Comparison of ENCODE assay signal across 16 cellular contexts in genomic region chr10:33306756-33307519, GRCh38. TPM values are rescaled to one million over a fixed set of nuclear protein-coding genes. Genes with fewer than 3 reads are reported as not detected.
DNase-seq lines count a peak whose midpoint lies in the region; ATAC-seq, FAIRE-seq and TF ChIP-seq lines count a peak whose summit lies in the region.
"Had no signal": no experiment of that assay in that cellular context is flagged by ENCODE, and none has a peak within 500 bp of the region (broad histone marks: within the 10 kb centered on the region; RNA-seq: fewer than 3 reads in every experiment).

No MANE protein-coding gene starts in this region.

- no peak overlapping the region for H3K4ac ChIP-seq in IMR-90 (ENCODE audit: low read depth, low read length)

- H3K79me1 ChIP-seq in IMR-90 (ENCODE audit: low read depth in 1 of 2, low read length in 2 of 2) = peaks cover 41 to 63% of the 10 kb centered on the region in 2 experiments

- H4K20me1 ChIP-seq in IMR-90 (ENCODE audit: insufficient read depth, low read length) = no peaks in the 10 kb centered on the region
- H4K20me1 ChIP-seq in endothelial cell of umbilical vein (replicated peaks; ENCODE audit: control insufficient read depth, extremely low read depth, insufficient read depth, low read length) = no peaks in the 10 kb centered on the region
- H4K20me1 ChIP-seq: BLaER1 had no signal

- H4K8ac ChIP-seq in IMR-90 (ENCODE audit: low read depth in 2 of 2, low read length in 2 of 2) = 0 out of 4 replicates have a peak overlapping the region, but pooled peaks of 1 of the 2 experiments have one; percentile 0

- no peak overlapping the region for H2BK15ac ChIP-seq in IMR-90 (ENCODE audit: low read depth, low read length)

- H3K18ac ChIP-seq in IMR-90 (ENCODE audit: low read depth, low read length) = peak overlapping the region; percentile 39; the same call in 1 of the 2 replicates

- no peak for TF ChIP-seq POLR2A in IMR-90 (IDR thresholded peaks at IDR 0.05; ENCODE audit: low read depth, low read length)
- TF ChIP-seq POLR2A in endothelial cell of umbilical vein (IDR thresholded peaks at IDR 0.05; ENCODE audit: low read depth, low read length) = no peak
- no peak for TF ChIP-seq POLR2A in testis (IDR thresholded peaks at IDR 0.05)

- H2AK5ac ChIP-seq in IMR-90 (ENCODE audit: low read depth, low read length) = no peak overlapping the region

- no peak overlapping the region for H2AK9ac ChIP-seq in IMR-90 (replicated peaks; ENCODE audit: low read depth, low read length, poor library complexity)

- H3K27ac ChIP-seq in IMR-90 (ENCODE audit: insufficient read depth, low read length) (peak overlapping the region; percentile 45; the same call in 1 of the 2 replicates), endothelial cell of umbilical vein (ENCODE audit: insufficient read depth, low read depth, low read length) (no peak overlapping the region), mesodermal cell (ENCODE audit: low read depth, low read length, severe bottlenecking) (peak overlapping the region; percentile 51), testis (no peak overlapping the region)
- H3K27ac ChIP-seq: BLaER1, SJSA1, vagina had no signal

- H3K9me1 ChIP-seq in IMR-90 (ENCODE audit: insufficient read depth, low read length) (peaks cover 5% of the 10 kb centered on the region; the same call in 1 of the 2 replicates), endothelial cell of umbilical vein (replicated peaks; ENCODE audit: control insufficient read depth, extremely low read depth, insufficient read depth, low read length) (no peaks in the 10 kb centered on the region)

- H3K27me3 ChIP-seq in IMR-90 (ENCODE audit: control insufficient read depth, insufficient read depth, low read length) (no peaks in the 10 kb centered on the region), endothelial cell of umbilical vein (ENCODE audit: control insufficient read depth in 2 of 2, insufficient read depth in 2 of 2, low read length in 2 of 2) (no peaks in the 10 kb centered on the region), testis (no peaks in the 10 kb centered on the region)
- H3K27me3 ChIP-seq: BLaER1, SJSA1, vagina had no signal

- peak overlapping the region; percentile 19 for H4K5ac ChIP-seq in IMR-90 (ENCODE audit: low read depth, low read length)

- H3K79me2 ChIP-seq in endothelial cell of umbilical vein (ENCODE audit: control insufficient read depth, insufficient read depth, low read length) = peaks cover 92% of the 10 kb centered on the region

- peak overlapping the region; percentile 30; the same call in 1 of the 2 replicates for H3K4me2 ChIP-seq in IMR-90 (ENCODE audit: low read depth, low read length)
- no peak overlapping the region for H3K4me2 ChIP-seq in endothelial cell of umbilical vein (ENCODE audit: insufficient read depth, low read length)
- H3K4me2 ChIP-seq: BLaER1 had no signal

- POLR2A ChIA-PET in IMR-90 (lab: Charles Lee; ENCODE audit: unreplicated experiment) = no interaction called here
- POLR2A ChIA-PET in endothelial cell of umbilical vein (lab: Charles Lee) = interaction anchor here (1.1 kb wide), 1 partner anchor 10 kb away, joined by 3 read pairs; no protein-coding TSS in a partner anchor

- H3K9ac ChIP-seq in IMR-90 (ENCODE audit: low read depth, low read length) = no peak overlapping the region
- no peak overlapping the region for H3K9ac ChIP-seq in endothelial cell of umbilical vein (replicated peaks; ENCODE audit: extremely low read depth, insufficient read depth, low read length)
- H3K9ac ChIP-seq: BLaER1 had no signal

- DNase-seq in AG10803 (ENCODE audit: low read depth) (peak; percentile 91), IMR-90 (peak; percentile 79), endothelial cell of umbilical vein (ENCODE audit: low read depth, low spot score) (peak; percentile 78), testis (no peak), GDM1 (lab: John Stamatoyannopoulos, UW) (no peak)
- DNase-seq: activated CD4-positive, alpha-beta T cell treated with anti-CD3 and anti-CD28 coated beads, Interleukin-2, amount 50 U/mL, for 4 hours; Kasumi-1; NCI-H2081; stimulated activated CD4-positive, alpha-beta T cell treated with anti-CD3 and anti-CD28 coated beads, Interleukin-2, amount 100 ng/mL, for 24 hours had no signal

- H3K23ac ChIP-seq in IMR-90 (ENCODE audit: low read depth, low read length) = no peak overlapping the region

- no peak overlapping the region for H2AFZ ChIP-seq in IMR-90 (replicated peaks; ENCODE audit: low read length, poor library complexity)
- H2AFZ ChIP-seq in endothelial cell of umbilical vein (ENCODE audit: low read depth, low read length) = no peak overlapping the region

- in situ Hi-C loops in IMR-90 (cut with MboI; ENCODE audit: low sequenced_read_pairs) = no loop called here

- no peak overlapping the region for H3K14ac ChIP-seq in IMR-90 (replicated peaks; ENCODE audit: low read depth, low read length)

- no CpG with 5 or more reads among the region's 4 CpGs for WGBS in IMR-90 (ENCODE audit: extremely low coverage in 2 of 2, insufficient read length in 1 of 2), 2 experiments
- 84 to 90% methylated on average over 3 of the region's 4 CpGs for WGBS in mesodermal cell (ENCODE audit: insufficient coverage in 2 of 2), 2 experiments
- 86 to 87% methylated on average over 4 of the region's 4 CpGs for WGBS in testis, 2 donors

- intact Hi-C loops in IMR-90 (cut with micrococcal nuclease) = loop anchor here (5.0 to 10.0 kb wide), 2 partner anchors 115 to 292 kb away; no protein-coding TSS in a partner anchor
- intact Hi-C loops in endothelial cell of umbilical vein (cut with micrococcal nuclease) = no loop called here
- intact Hi-C loops in testis (cut with DNase I; ENCODE audit: low total_unique reads) = no loop called here

- no peak overlapping the region; the same call in 1 of the 2 replicates for H2BK20ac ChIP-seq in IMR-90 (ENCODE audit: low read depth, low read length)

- CTCF ChIA-PET in IMR-90 (lab: Yijun Ruan, JAX) (interaction anchor here (0.5 to 1.5 kb wide), 3 partner anchors 114 to 1013 kb away, joined by 3 to 5 read pairs (median 3); no protein-coding TSS in a partner anchor), endothelial cell of umbilical vein (lab: Charles Lee) (interaction anchor here (0.7 to 2.1 kb wide), 6 partner anchors 12 to 43 kb away, joined by 3 to 5 read pairs (median 4); no protein-coding TSS in a partner anchor)

- peaks cover 1% of the 10 kb centered on the region; the same call in 1 of the 2 replicates for H3K36me3 ChIP-seq in IMR-90 (ENCODE audit: control insufficient read depth, insufficient read depth, low read length)
- H3K36me3 ChIP-seq in endothelial cell of umbilical vein (ENCODE audit: control insufficient read depth in 2 of 2, extremely low read depth in 1 of 2, insufficient read depth in 2 of 2, low read length in 2 of 2) = peaks cover 5 to 9% of the 10 kb centered on the region in 2 experiments
- peaks cover 16% of the 10 kb centered on the region for H3K36me3 ChIP-seq in mesodermal cell (ENCODE audit: control insufficient read depth, insufficient read depth, low read length)
- H3K36me3 ChIP-seq in testis (ENCODE audit: low read depth, missing control alignments) = no peaks in the 10 kb centered on the region
- H3K36me3 ChIP-seq: BLaER1, vagina had no signal

- H3K9me3 ChIP-seq in IMR-90 (ENCODE audit: control insufficient read depth, insufficient read depth, low read length) (no peaks in the 10 kb centered on the region), endothelial cell of umbilical vein (replicated peaks; ENCODE audit: control insufficient read depth, insufficient read depth, low read length) (no peaks in the 10 kb centered on the region), mesodermal cell (ENCODE audit: control insufficient read depth, low read length) (no peaks in the 10 kb centered on the region), testis (no peaks in the 10 kb centered on the region)
- H3K9me3 ChIP-seq: SJSA1, vagina had no signal

- peaks cover 16% of the 10 kb centered on the region for H3K4me1 ChIP-seq in IMR-90 (ENCODE audit: control insufficient read depth, insufficient read depth, low read length)
- peaks cover 40% of the 10 kb centered on the region for H3K4me1 ChIP-seq in endothelial cell of umbilical vein (ENCODE audit: control insufficient read depth, extremely low read depth, insufficient read depth, low read length)
- peaks cover 13% of the 10 kb centered on the region for H3K4me1 ChIP-seq in mesodermal cell (ENCODE audit: control insufficient read depth, insufficient read depth, low read length, poor library complexity, severe bottlenecking)
- peaks cover 18% of the 10 kb centered on the region for H3K4me1 ChIP-seq in testis
- H3K4me1 ChIP-seq: BLaER1, SJSA1 had no signal

- H2BK120ac ChIP-seq in IMR-90 (ENCODE audit: low read depth, low read length) = no peak overlapping the region

- TF ChIP-seq CTCF in AG10803 (conservative IDR thresholded peaks at IDR 0.05; ENCODE audit: low read length) = no peak
- TF ChIP-seq CTCF in IMR-90 (conservative IDR thresholded peaks at IDR 0.05; ENCODE audit: low read depth, low read length) = no peak
- no peak for TF ChIP-seq CTCF in endothelial cell of umbilical vein (IDR thresholded peaks at IDR 0.05; ENCODE audit: extremely low read depth in 1 of 2, insufficient read depth in 1 of 2, low read depth in 1 of 2, low read length in 2 of 2)
- TF ChIP-seq CTCF in testis (IDR thresholded peaks at IDR 0.05) = no peak

- peak overlapping the region; percentile 43 for H2BK5ac ChIP-seq in IMR-90 (ENCODE audit: low read depth, low read length, poor library complexity, severe bottlenecking)

- dilution Hi-C loops in IMR-90 (cut with HindIII; ENCODE audit: low sequenced_read_pairs, unreplicated experiment) = no loop called here
- dilution Hi-C loops in endothelial cell of umbilical vein (cut with MboI; ENCODE audit: extremely low pct_ligation_motif_present, low sequenced_read_pairs) = no loop called here

- no peak for TF ChIP-seq RAD21 in IMR-90 (IDR thresholded peaks at IDR 0.05; ENCODE audit: low read length)

- BruUV-seq in IMR-90 (replicated peaks; lab: Mats Ljungman, UMichigan) = no TSS peak
- BruUV-seq in endothelial cell of umbilical vein (replicated peaks; lab: Mats Ljungman, UMichigan) = no TSS peak

- H3K4me3 ChIP-seq in AG10803 (ENCODE audit: low read length) (no peak overlapping the region), IMR-90 (ENCODE audit: insufficient read depth, low read depth, low read length) (no peak overlapping the region), endothelial cell of umbilical vein (replicated peaks in 1 of 3; ENCODE audit: insufficient read depth in 1 of 3, low read depth in 1 of 3, low read length in 3 of 3) (no peak overlapping the region), mesodermal cell (ENCODE audit: extremely low read depth, insufficient read depth, low read length, poor library complexity, severe bottlenecking) (no peak overlapping the region), testis (no peak overlapping the region)
- H3K4me3 ChIP-seq: BLaER1, SJSA1, vagina had no signal

- peak; percentile 78 for FAIRE-seq in endothelial cell of umbilical vein (lab: Jason Lieb, UNC)
- FAIRE-seq: GM12892 had no signal

- ATAC-seq in IMR-90 (ENCODE audit: low read depth) (peak; percentile 60), GM21619 (IDR thresholded peaks at IDR 0.05; ENCODE audit: unreplicated experiment) (no peak), GM21360 (IDR thresholded peaks at IDR 0.05; ENCODE audit: unreplicated experiment) (no peak)

- no peak overlapping the region for H4K91ac ChIP-seq in IMR-90 (ENCODE audit: insufficient read depth, low read depth, low read length)

- no peak overlapping the region for H3K56ac ChIP-seq in IMR-90 (ENCODE audit: extremely low read depth, insufficient read depth, low read length)

RNA-seq across cellular contexts. Expression of gene NRP1, which starts 27.5 kb away (rescaled TPM):
- total RNA-seq in IMR-90 (2012; rRNA removed) (191 and 227 TPM in 2 replicates), endothelial cell of umbilical vein (245 and 306 TPM in 2 replicates), testis (10 to 100 TPM; 15.9 to 17.1 TPM)
- polyA plus RNA-seq in IMR-90 (2012; rRNA removed) (87.5 and 108 TPM in 2 replicates), endothelial cell of umbilical vein (104 and 122 TPM in 2 replicates), testis (ENCODE audit: insufficient read depth, low read depth, low replicate concordance) (23.8 TPM)
- polyA plus RNA-seq in IMR-90 (2012; cell fraction: cytosol; rRNA removed) = 35.8 and 44.6 TPM in 2 replicates
- 31.3 and 126 TPM in 2 replicates for polyA plus RNA-seq in IMR-90 (2012; cell fraction: nucleus; rRNA removed; ENCODE audit: low replicate concordance)
- polyA plus RNA-seq in endothelial cell of umbilical vein (2011; cell fraction: cytosol; rRNA removed) = 102 and 113 TPM in 2 replicates
- polyA plus RNA-seq in endothelial cell of umbilical vein (2011; cell fraction: nucleus; rRNA removed) = 172 and 240 TPM in 2 replicates
- polyA plus RNA-seq in endothelial cell of umbilical vein (2012) = 254 and 260 TPM in 2 replicates
- polyA minus RNA-seq in endothelial cell of umbilical vein = 288 and 312 TPM in 2 replicates
- 21.4 TPM for polyA minus RNA-seq in endothelial cell of umbilical vein (2011; cell fraction: cytosol; rRNA and poly(A)+ RNA removed)
- 288 and 311 TPM in 2 replicates for polyA minus RNA-seq in endothelial cell of umbilical vein (2011; cell fraction: nucleus; rRNA and poly(A)+ RNA removed)
- 131 TPM for polyA plus RNA-seq in mesodermal cell (2013, experiment 1 of 2)
- polyA plus RNA-seq in mesodermal cell (2013, experiment 2 of 2) = 119 TPM

Comparison
In these comparisons a context has a peak if more than half of its experiments do, and no peak if none do; other contexts are left out.
1. DNase-seq: peak in AG10803 (single experiment), IMR-90 (single experiment) and endothelial cell of umbilical vein (single experiment); none in testis (single experiment) and GDM1 (single experiment).
2. H3K27ac ChIP-seq: peak in IMR-90 (single experiment) and mesodermal cell (single experiment); none in endothelial cell of umbilical vein (single experiment) and testis (0 of 2).
3. RNA of gene NRP1, which starts 27.5 kb away (total RNA-seq): 245 to 306 TPM in endothelial cell of umbilical vein and 191 to 227 TPM in IMR-90; 15.9 to 17.1 TPM in testis; every median in the first group is over 10 times any median in the second.